1 cellular context compared by ENCODE assay signal in genomic region chr1:3459940-3460652, GRCh38.
TF ChIP-seq lines count a peak whose summit lies in the region.

No MANE protein-coding gene starts in this region.

TF ChIP-seq in HepG2, 621 proteins besides CTCF, POLR2A, EP300 and RAD21 (continued from another document):
- TF ChIP-seq ZBTB40 (IDR thresholded peaks at IDR 0.05) (no peak), ZBTB40 (CRISPR knock-in tag; IDR thresholded peaks at IDR 0.05) (no peak; the same call in 1 of the 2 replicates), ZNF597 (CRISPR knock-in tag; IDR thresholded peaks at IDR 0.05) (no peak), U2AF1 (optimal IDR thresholded peaks at IDR 0.05; ENCODE audit: low read depth, low read length) (no peak)
